22 cellular contexts compared by ENCODE assay signal in the genomic region with DNA sequence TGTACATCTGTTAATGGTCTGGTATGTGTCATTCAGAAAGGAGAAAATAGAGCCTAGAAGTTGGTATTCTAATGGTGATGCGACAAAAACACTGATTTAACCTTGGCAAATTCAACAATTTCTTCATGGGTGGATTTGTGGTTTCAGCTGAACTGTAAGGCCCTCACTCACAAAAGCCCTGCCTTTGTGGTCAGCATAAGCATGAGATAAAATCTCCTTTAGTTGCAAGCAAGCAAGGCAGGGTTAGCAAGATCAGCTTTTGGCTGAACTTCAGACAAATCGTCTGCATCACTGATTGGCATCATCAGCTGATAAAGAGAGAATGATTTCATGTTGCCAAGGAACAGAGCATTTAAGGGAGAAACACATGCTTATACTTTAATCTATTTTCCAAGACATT.
A peak's percentile ranks its signal among the peaks of the same experiment; 100 is the strongest.
DNase-seq lines count a peak whose midpoint lies in the region; ATAC-seq and TF ChIP-seq lines count a peak whose summit lies in the region.
"Had no signal": no experiment of that assay in that cellular context is flagged by ENCODE, and none has a peak within 500 bp of the region (broad histone marks: within the 10 kb centered on the region; RNA-seq: fewer than 3 reads in every experiment).

No MANE protein-coding gene starts in this region.

- no peak for TF ChIP-seq CTCF in colonic mucosa (IDR thresholded peaks at IDR 0.05)
- TF ChIP-seq CTCF in heart right ventricle (IDR thresholded peaks at IDR 0.05): no peak

- H3K36me3 ChIP-seq in mesodermal cell (ENCODE audit: control insufficient read depth, insufficient read depth, low read length): no peaks in the 10 kb centered on the region
- H3K36me3 ChIP-seq in colonic mucosa: no peaks in the 10 kb centered on the region
- no peaks in the 10 kb centered on the region for H3K36me3 ChIP-seq in heart right ventricle
- H3K36me3 ChIP-seq: right atrium auricular region, thoracic aorta had no signal

- DNase-seq in ELR (ENCODE audit: low read depth): peak; percentile 11
- peak; percentile 83 for DNase-seq in MV-4-11 (lab: John Stamatoyannopoulos, UW)
- DNase-seq in amniotic epithelial cell (ENCODE audit: low read depth): peak; percentile 92
- DNase-seq in colonic mucosa: no peak
- DNase-seq in heart right ventricle: no peak
- DNase-seq in DMS153 (lab: John Stamatoyannopoulos, UW): no peak
- DNase-seq in activated CD8-positive, alpha-beta memory T cell treated with anti-CD3 and anti-CD28 coated beads, Interleukin-2, amount 50 U/mL, for 4 hours: no peak
- DNase-seq: activated CD4-positive, alpha-beta T cell treated with anti-CD3 and anti-CD28 coated beads for 36 hours; activated effector memory CD4-positive, alpha-beta T cell treated with Interleukin-2 at 50 U/mL for 16 hours; caudate nucleus; CD4-positive, alpha-beta T cell; DMS79 treated with DMSO at 0.1 percent for 48 hours; erythroblast; left ventricle myocardium superior; NCI-H1105 treated with DMSO at 0.1 percent for 48 hours; NCI-H2107; NCI-H526 treated with DMSO at 0.1 percent for 48 hours had no signal

- H3K27me3 ChIP-seq in colonic mucosa: no peaks in the 10 kb centered on the region
- H3K27me3 ChIP-seq in heart right ventricle: no peaks in the 10 kb centered on the region
- H3K27me3 ChIP-seq: right atrium auricular region had no signal

- no peak overlapping the region for H3K9ac ChIP-seq in colonic mucosa (ENCODE audit: low read depth in 2 of 2, low read length in 2 of 2)

- no peak overlapping the region for H3K4me3 ChIP-seq in mesodermal cell (ENCODE audit: extremely low read depth, insufficient read depth, low read length, poor library complexity, severe bottlenecking)
- no peak overlapping the region for H3K4me3 ChIP-seq in colonic mucosa
- H3K4me3 ChIP-seq in heart right ventricle: no peak overlapping the region
- H3K4me3 ChIP-seq: right atrium auricular region, thoracic aorta had no signal

- H3K4me1 ChIP-seq in mesodermal cell (ENCODE audit: control insufficient read depth, insufficient read depth, low read length, poor library complexity, severe bottlenecking) (no peaks in the 10 kb centered on the region), colonic mucosa (no peaks in the 10 kb centered on the region), heart right ventricle (no peaks in the 10 kb centered on the region)
- H3K4me1 ChIP-seq: right atrium auricular region had no signal

- H3K27ac ChIP-seq in mesodermal cell (ENCODE audit: low read depth, low read length, severe bottlenecking) (peak overlapping the region; percentile 39), colonic mucosa (no peak overlapping the region), heart right ventricle (no peak overlapping the region)
- H3K27ac ChIP-seq: right atrium auricular region, thoracic aorta had no signal

- 57 to 83% methylated on average over 1 of the region's 2 CpGs for WGBS in mesodermal cell (ENCODE audit: insufficient coverage in 2 of 2), 2 experiments
- 50 to 53% methylated on average over 2 of the region's 2 CpGs for WGBS in heart right ventricle, 2 donors

- intact Hi-C loops in colonic mucosa (cut with DNase I): no loop called here
- intact Hi-C loops in heart right ventricle (cut with DNase I): no loop called here

- H3K9me3 ChIP-seq in mesodermal cell (ENCODE audit: control insufficient read depth, low read length) (no peaks in the 10 kb centered on the region), colonic mucosa (no peaks in the 10 kb centered on the region), heart right ventricle (peaks cover 0 to 45% (median 3%) of the 10 kb centered on the region in 11 donors)
- H3K9me3 ChIP-seq: thoracic aorta had no signal

- ATAC-seq in heart right ventricle: no peak
- ATAC-seq: activated CD4-positive, alpha-beta T cell treated with anti-CD3 and anti-CD28 coated beads for 36 hours; left ventricle myocardium superior; Panc1; stimulated activated effector memory CD8-positive, alpha-beta T cell treated with anti-CD3 and anti-CD28 coated beads, Interleukin-12 subunit alpha, Interleukin-12 subunit beta, amount 100 ng/mL, for 72 hours had no signal

Comparison
In these comparisons a context has a peak if more than half of its experiments do, and no peak if none do; other contexts are left out.
1. DNase-seq: peak in ELR (single experiment), MV-4-11 (single experiment) and amniotic epithelial cell (single experiment); none in colonic mucosa (single experiment), heart right ventricle (0 of 2), DMS153 (single experiment) and activated CD8-positive, alpha-beta memory T cell treated with anti-CD3 and anti-CD28 coated beads, Interleukin-2, amount 50 U/mL, for 4 hours (single experiment).